In the genomic region with DNA sequence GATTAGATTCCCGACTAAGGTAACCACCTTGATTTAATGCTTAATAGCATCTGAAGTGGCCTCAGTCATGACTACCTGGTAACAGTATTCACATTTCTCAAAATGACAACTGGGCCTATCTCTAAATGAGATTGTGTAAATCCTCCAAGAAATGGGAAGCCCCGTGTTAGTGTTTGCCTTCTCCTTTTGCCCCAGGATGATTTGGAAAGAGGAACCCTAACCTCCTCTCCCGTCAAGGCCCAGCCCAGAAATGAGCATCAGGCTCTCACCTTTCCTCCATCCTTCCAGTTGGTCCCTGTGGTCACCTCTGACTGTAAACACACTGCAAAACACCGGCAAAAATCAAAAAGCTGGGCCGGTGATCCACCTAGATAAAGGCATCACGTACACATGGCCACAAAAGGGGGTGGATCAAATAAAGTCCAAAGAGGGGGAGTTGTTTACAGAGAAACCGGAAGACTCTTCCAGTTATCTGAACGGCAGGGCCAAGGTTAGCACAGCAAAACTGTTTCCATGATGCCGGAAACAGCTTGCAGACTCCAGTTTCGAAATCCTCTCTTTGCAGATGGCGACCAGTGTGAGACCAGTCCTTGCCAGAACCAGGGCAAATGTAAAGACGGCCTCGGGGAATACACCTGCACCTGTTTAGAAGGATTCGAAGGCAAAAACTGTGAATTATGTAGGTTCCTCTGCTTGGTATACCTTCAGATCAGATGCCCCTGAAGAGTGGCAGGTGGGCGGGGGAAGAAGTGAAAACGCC, we compare ENCODE assay signal across 1 cellular context.
TF ChIP-seq lines count a peak whose summit lies in the region.

No MANE protein-coding gene starts in this region.

TF ChIP-seq in HepG2, 621 proteins besides CTCF, POLR2A, EP300 and RAD21 (continued from another document and continues in another):
- TF ChIP-seq PTBP1 (IDR thresholded peaks at IDR 0.05; ENCODE audit: low read depth, low read length, poor library complexity, severe bottlenecking) = no peak
- TF ChIP-seq ZSCAN9 (CRISPR knock-in tag; IDR thresholded peaks at IDR 0.05; ENCODE audit: borderline replicate concordance) = peak; percentile 80; the same call in 1 of the 2 replicates
- TF ChIP-seq SMC3 (IDR thresholded peaks at IDR 0.05; ENCODE audit: low read length) = peak; percentile 30; the same call in 1 of the 2 replicates
- TF ChIP-seq SATB2 (CRISPR knock-in tag; IDR thresholded peaks at IDR 0.05) = no peak
- 0 out of 2 replicates have a peak, but pooled peaks have one; percentile 41 for TF ChIP-seq KLF11 (CRISPR knock-in tag; IDR thresholded peaks at IDR 0.05)
- no peak; the same call in 1 of the 2 replicates for TF ChIP-seq MIXL1 (CRISPR knock-in tag; IDR thresholded peaks at IDR 0.05)
- TF ChIP-seq DNMT3B (CRISPR knock-in tag; conservative IDR thresholded peaks at IDR 0.05) = 0 out of 2 replicates have a peak, but pooled peaks have one; percentile 37
- peak; percentile 67; the same call in 1 of the 2 replicates for TF ChIP-seq TCF7L2 (IDR thresholded peaks at IDR 0.05; ENCODE audit: low read depth, low read length)
- TF ChIP-seq, protein P1, sequence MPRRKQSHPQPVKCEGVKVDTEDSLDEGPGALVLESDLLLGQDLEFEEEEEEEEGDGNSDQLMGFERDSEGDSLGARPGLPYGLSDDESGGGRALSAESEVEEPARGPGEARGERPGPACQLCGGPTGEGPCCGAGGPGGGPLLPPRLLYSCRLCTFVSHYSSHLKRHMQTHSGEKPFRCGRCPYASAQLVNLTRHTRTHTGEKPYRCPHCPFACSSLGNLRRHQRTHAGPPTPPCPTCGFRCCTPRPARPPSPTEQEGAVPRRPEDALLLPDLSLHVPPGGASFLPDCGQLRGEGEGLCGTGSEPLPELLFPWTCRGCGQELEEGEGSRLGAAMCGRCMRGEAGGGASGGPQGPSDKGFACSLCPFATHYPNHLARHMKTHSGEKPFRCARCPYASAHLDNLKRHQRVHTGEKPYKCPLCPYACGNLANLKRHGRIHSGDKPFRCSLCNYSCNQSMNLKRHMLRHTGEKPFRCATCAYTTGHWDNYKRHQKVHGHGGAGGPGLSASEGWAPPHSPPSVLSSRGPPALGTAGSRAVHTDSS (CRISPR knock-in tag; conservative IDR thresholded peaks at IDR 0.05) = no peak
- no peak for TF ChIP-seq ZNF850 (CRISPR knock-in tag; conservative IDR thresholded peaks at IDR 0.05)
- no peak for TF ChIP-seq POLR2AphosphoS2 (IDR thresholded peaks at IDR 0.05; ENCODE audit: low read depth, low read length)
- TF ChIP-seq, protein P2, sequence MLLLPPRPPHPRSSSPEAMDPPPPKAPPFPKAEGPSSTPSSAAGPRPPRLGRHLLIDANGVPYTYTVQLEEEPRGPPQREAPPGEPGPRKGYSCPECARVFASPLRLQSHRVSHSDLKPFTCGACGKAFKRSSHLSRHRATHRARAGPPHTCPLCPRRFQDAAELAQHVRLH (CRISPR knock-in tag; IDR thresholded peaks at IDR 0.05; ENCODE audit: borderline replicate concordance, low read depth) = no peak
- no peak for TF ChIP-seq ZNF326 (CRISPR knock-in tag; IDR thresholded peaks at IDR 0.05; ENCODE audit: borderline replicate concordance)
- peak; percentile 96; the same call in 2 of the 3 replicates for TF ChIP-seq MXI1 (IDR thresholded peaks at IDR 0.05; ENCODE audit: borderline replicate concordance, low read depth, low read length)
- no peak for TF ChIP-seq ZNF780A (CRISPR knock-in tag; IDR thresholded peaks at IDR 0.05)
- TF ChIP-seq, protein P3, sequence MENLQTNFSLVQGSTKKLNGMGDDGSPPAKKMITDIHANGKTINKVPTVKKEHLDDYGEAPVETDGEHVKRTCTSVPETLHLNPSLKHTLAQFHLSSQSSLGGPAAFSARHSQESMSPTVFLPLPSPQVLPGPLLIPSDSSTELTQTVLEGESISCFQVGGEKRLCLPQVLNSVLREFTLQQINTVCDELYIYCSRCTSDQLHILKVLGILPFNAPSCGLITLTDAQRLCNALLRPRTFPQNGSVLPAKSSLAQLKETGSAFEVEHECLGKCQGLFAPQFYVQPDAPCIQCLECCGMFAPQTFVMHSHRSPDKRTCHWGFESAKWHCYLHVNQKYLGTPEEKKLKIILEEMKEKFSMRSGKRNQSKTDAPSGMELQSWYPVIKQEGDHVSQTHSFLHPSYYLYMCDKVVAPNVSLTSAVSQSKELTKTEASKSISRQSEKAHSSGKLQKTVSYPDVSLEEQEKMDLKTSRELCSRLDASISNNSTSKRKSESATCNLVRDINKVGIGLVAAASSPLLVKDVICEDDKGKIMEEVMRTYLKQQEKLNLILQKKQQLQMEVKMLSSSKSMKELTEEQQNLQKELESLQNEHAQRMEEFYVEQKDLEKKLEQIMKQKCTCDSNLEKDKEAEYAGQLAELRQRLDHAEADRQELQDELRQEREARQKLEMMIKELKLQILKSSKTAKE (CRISPR knock-in tag; IDR thresholded peaks at IDR 0.05; ENCODE audit: borderline replicate concordance) = peak; percentile 89
- TF ChIP-seq ZMYM3 (CRISPR knock-in tag; IDR thresholded peaks at IDR 0.05) = peak; percentile 73; the same call in 1 of the 2 replicates
- TF ChIP-seq, protein P4, sequence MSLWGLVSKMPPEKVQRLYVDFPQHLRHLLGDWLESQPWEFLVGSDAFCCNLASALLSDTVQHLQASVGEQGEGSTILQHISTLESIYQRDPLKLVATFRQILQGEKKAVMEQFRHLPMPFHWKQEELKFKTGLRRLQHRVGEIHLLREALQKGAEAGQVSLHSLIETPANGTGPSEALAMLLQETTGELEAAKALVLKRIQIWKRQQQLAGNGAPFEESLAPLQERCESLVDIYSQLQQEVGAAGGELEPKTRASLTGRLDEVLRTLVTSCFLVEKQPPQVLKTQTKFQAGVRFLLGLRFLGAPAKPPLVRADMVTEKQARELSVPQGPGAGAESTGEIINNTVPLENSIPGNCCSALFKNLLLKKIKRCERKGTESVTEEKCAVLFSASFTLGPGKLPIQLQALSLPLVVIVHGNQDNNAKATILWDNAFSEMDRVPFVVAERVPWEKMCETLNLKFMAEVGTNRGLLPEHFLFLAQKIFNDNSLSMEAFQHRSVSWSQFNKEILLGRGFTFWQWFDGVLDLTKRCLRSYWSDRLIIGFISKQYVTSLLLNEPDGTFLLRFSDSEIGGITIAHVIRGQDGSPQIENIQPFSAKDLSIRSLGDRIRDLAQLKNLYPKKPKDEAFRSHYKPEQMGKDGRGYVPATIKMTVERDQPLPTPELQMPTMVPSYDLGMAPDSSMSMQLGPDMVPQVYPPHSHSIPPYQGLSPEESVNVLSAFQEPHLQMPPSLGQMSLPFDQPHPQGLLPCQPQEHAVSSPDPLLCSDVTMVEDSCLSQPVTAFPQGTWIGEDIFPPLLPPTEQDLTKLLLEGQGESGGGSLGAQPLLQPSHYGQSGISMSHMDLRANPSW (CRISPR knock-in tag; IDR thresholded peaks at IDR 0.05; ENCODE audit: borderline replicate concordance) = peak; percentile 90
- no peak; the same call in 1 of the 2 replicates for TF ChIP-seq ZNF709 (CRISPR knock-in tag; IDR thresholded peaks at IDR 0.05)
- peak; percentile 83; the same call in 1 of the 2 replicates for TF ChIP-seq ZNF746 (CRISPR knock-in tag; IDR thresholded peaks at IDR 0.05)
- no peak for TF ChIP-seq NFE2L1 (CRISPR knock-in tag; IDR thresholded peaks at IDR 0.05; ENCODE audit: borderline replicate concordance)
- TF ChIP-seq, protein P5, sequence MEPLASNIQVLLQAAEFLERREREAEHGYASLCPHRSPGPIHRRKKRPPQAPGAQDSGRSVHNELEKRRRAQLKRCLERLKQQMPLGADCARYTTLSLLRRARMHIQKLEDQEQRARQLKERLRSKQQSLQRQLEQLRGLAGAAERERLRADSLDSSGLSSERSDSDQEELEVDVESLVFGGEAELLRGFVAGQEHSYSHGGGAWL (CRISPR knock-in tag; IDR thresholded peaks at IDR 0.05) = no peak
- no peak for TF ChIP-seq ZNF530 (CRISPR knock-in tag; IDR thresholded peaks at IDR 0.05; ENCODE audit: low read depth)
- TF ChIP-seq ZFX (CRISPR knock-in tag; IDR thresholded peaks at IDR 0.05; ENCODE audit: low read depth) = peak; percentile 77
- TF ChIP-seq MED13 (CRISPR knock-in tag; IDR thresholded peaks at IDR 0.05) = peak; percentile 86; the same call in 1 of the 2 replicates
- no peak for TF ChIP-seq IKZF4 (CRISPR knock-in tag; IDR thresholded peaks at IDR 0.05; ENCODE audit: borderline replicate concordance, low read depth, not compliant biosample characterization)
- TF ChIP-seq, protein P6, sequence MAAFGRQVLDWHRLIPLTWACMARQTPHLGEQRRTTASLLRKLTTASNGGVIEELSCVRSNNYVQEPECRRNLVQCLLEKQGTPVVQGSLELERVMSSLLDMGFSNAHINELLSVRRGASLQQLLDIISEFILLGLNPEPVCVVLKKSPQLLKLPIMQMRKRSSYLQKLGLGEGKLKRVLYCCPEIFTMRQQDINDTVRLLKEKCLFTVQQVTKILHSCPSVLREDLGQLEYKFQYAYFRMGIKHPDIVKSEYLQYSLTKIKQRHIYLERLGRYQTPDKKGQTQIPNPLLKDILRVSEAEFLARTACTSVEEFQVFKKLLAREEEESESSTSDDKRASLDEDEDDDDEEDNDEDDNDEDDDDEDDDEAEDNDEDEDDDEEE (CRISPR knock-in tag; IDR thresholded peaks at IDR 0.05) = 0 out of 2 replicates have a peak, but pooled peaks have one; percentile 22
- TF ChIP-seq RXRA (CRISPR knock-in tag; IDR thresholded peaks at IDR 0.05) = peak; percentile 85; the same call in 1 of the 2 replicates
- TF ChIP-seq, protein P7, sequence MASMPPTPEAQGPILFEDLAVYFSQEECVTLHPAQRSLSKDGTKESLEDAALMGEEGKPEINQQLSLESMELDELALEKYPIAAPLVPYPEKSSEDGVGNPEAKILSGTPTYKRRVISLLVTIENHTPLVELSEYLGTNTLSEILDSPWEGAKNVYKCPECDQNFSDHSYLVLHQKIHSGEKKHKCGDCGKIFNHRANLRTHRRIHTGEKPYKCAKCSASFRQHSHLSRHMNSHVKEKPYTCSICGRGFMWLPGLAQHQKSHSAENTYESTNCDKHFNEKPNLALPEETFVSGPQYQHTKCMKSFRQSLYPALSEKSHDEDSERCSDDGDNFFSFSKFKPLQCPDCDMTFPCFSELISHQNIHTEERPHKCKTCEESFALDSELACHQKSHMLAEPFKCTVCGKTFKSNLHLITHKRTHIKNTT (CRISPR knock-in tag; IDR thresholded peaks at IDR 0.05) = no peak
- TF ChIP-seq, protein P8, sequence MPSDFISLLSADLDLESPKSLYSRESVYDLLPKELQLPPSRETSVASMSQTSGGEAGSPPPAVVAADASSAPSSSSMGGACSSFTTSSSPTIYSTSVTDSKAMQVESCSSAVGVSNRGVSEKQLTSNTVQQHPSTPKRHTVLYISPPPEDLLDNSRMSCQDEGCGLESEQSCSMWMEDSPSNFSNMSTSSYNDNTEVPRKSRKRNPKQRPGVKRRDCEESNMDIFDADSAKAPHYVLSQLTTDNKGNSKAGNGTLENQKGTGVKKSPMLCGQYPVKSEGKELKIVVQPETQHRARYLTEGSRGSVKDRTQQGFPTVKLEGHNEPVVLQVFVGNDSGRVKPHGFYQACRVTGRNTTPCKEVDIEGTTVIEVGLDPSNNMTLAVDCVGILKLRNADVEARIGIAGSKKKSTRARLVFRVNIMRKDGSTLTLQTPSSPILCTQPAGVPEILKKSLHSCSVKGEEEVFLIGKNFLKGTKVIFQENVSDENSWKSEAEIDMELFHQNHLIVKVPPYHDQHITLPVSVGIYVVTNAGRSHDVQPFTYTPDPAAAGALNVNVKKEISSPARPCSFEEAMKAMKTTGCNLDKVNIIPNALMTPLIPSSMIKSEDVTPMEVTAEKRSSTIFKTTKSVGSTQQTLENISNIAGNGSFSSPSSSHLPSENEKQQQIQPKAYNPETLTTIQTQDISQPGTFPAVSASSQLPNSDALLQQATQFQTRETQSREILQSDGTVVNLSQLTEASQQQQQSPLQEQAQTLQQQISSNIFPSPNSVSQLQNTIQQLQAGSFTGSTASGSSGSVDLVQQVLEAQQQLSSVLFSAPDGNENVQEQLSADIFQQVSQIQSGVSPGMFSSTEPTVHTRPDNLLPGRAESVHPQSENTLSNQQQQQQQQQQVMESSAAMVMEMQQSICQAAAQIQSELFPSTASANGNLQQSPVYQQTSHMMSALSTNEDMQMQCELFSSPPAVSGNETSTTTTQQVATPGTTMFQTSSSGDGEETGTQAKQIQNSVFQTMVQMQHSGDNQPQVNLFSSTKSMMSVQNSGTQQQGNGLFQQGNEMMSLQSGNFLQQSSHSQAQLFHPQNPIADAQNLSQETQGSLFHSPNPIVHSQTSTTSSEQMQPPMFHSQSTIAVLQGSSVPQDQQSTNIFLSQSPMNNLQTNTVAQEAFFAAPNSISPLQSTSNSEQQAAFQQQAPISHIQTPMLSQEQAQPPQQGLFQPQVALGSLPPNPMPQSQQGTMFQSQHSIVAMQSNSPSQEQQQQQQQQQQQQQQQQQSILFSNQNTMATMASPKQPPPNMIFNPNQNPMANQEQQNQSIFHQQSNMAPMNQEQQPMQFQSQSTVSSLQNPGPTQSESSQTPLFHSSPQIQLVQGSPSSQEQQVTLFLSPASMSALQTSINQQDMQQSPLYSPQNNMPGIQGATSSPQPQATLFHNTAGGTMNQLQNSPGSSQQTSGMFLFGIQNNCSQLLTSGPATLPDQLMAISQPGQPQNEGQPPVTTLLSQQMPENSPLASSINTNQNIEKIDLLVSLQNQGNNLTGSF (CRISPR knock-in tag; IDR thresholded peaks at IDR 0.05) = no peak
- TF ChIP-seq, protein P9, sequence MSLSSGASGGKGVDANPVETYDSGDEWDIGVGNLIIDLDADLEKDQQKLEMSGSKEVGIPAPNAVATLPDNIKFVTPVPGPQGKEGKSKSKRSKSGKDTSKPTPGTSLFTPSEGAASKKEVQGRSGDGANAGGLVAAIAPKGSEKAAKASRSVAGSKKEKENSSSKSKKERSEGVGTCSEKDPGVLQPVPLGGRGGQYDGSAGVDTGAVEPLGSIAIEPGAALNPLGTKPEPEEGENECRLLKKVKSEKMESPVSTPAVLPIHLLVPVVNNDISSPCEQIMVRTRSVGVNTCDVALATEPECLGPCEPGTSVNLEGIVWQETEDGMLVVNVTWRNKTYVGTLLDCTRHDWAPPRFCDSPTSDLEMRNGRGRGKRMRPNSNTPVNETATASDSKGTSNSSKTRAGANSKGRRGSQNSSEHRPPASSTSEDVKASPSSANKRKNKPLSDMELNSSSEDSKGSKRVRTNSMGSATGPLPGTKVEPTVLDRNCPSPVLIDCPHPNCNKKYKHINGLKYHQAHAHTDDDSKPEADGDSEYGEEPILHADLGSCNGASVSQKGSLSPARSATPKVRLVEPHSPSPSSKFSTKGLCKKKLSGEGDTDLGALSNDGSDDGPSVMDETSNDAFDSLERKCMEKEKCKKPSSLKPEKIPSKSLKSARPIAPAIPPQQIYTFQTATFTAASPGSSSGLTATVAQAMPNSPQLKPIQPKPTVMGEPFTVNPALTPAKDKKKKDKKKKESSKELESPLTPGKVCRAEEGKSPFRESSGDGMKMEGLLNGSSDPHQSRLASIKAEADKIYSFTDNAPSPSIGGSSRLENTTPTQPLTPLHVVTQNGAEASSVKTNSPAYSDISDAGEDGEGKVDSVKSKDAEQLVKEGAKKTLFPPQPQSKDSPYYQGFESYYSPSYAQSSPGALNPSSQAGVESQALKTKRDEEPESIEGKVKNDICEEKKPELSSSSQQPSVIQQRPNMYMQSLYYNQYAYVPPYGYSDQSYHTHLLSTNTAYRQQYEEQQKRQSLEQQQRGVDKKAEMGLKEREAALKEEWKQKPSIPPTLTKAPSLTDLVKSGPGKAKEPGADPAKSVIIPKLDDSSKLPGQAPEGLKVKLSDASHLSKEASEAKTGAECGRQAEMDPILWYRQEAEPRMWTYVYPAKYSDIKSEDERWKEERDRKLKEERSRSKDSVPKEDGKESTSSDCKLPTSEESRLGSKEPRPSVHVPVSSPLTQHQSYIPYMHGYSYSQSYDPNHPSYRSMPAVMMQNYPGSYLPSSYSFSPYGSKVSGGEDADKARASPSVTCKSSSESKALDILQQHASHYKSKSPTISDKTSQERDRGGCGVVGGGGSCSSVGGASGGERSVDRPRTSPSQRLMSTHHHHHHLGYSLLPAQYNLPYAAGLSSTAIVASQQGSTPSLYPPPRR (CRISPR knock-in tag; IDR thresholded peaks at IDR 0.05; ENCODE audit: borderline replicate concordance) = peak; percentile 97
- no peak for TF ChIP-seq ZNF567 (CRISPR knock-in tag; IDR thresholded peaks at IDR 0.05; ENCODE audit: borderline replicate concordance)
- peak; percentile 82 for TF ChIP-seq BCL6 (CRISPR knock-in tag; IDR thresholded peaks at IDR 0.05)
- no peak for TF ChIP-seq THYN1 (CRISPR knock-in tag; IDR thresholded peaks at IDR 0.05; ENCODE audit: borderline replicate concordance, low read depth)
- TF ChIP-seq JUND (CRISPR knock-in tag; IDR thresholded peaks at IDR 0.05) = no peak
